8 cellular contexts compared by ENCODE assay signal in genomic region chr5:123511648-123512605, GRCh38. TPM values are rescaled to one million over a fixed set of nuclear protein-coding genes. Genes with fewer than 3 reads are reported as not detected.
A peak's percentile ranks its signal among the peaks of the same experiment; 100 is the strongest.
DNase-seq lines count a peak whose midpoint lies in the region; ATAC-seq, FAIRE-seq and TF ChIP-seq lines count a peak whose summit lies in the region.

Gene CSNK1G3 (plus strand): TSS chr5:123512177. CDS start chr5:123545664, 33,487 bp downstream.

- CTCF ChIA-PET in endothelial cell of umbilical vein (lab: Charles Lee): interaction anchor here (2.8 kb wide), 1 partner anchor 89 kb away, joined by 23 read pairs; the partner anchor contains the start of gene CEP120

- no peak for TF ChIP-seq CTCF in endothelial cell of umbilical vein (IDR thresholded peaks at IDR 0.05; ENCODE audit: extremely low read depth in 1 of 2, insufficient read depth in 1 of 2, low read depth in 1 of 2, low read length in 2 of 2)

- no peaks in the 10 kb centered on the region for H3K9me1 ChIP-seq in endothelial cell of umbilical vein (replicated peaks; ENCODE audit: control insufficient read depth, extremely low read depth, insufficient read depth, low read length)

- H3K27ac ChIP-seq in endothelial cell of umbilical vein (ENCODE audit: insufficient read depth, low read depth, low read length): peak within 1 kb of the TSS; percentile 62

- peaks cover 41% of the 10 kb centered on the region for H3K79me2 ChIP-seq in endothelial cell of umbilical vein (ENCODE audit: control insufficient read depth, insufficient read depth, low read length)

- no peaks in the 10 kb centered on the region for H3K36me3 ChIP-seq in endothelial cell of umbilical vein (ENCODE audit: control insufficient read depth in 2 of 2, extremely low read depth in 1 of 2, insufficient read depth in 2 of 2, low read length in 2 of 2)

- POLR2A ChIA-PET in endothelial cell of umbilical vein (lab: Charles Lee): interaction anchor here (0.8 to 3.9 kb wide), 5 partner anchors 49 to 227 kb away, joined by 3 to 34 read pairs (median 4); partner anchors contain the start of gene CEP120

- peaks cover 2 to 9% of the 10 kb centered on the region in 2 experiments for H3K27me3 ChIP-seq in endothelial cell of umbilical vein (ENCODE audit: control insufficient read depth in 2 of 2, insufficient read depth in 2 of 2, low read length in 2 of 2)

- peaks cover 10% of the 10 kb centered on the region for H3K4me1 ChIP-seq in endothelial cell of umbilical vein (ENCODE audit: control insufficient read depth, extremely low read depth, insufficient read depth, low read length)

- intact Hi-C loops in endothelial cell of umbilical vein (cut with micrococcal nuclease): loop anchor here (1.0 to 10.0 kb wide), 5 partner anchors 29 to 667 kb away; partner anchors contain the start of genes CEP120, PPIC and SNX24

- H3K9me3 ChIP-seq in endothelial cell of umbilical vein (replicated peaks; ENCODE audit: control insufficient read depth, insufficient read depth, low read length): no peaks in the 10 kb centered on the region

- peak; percentile 98 for FAIRE-seq in endothelial cell of umbilical vein (lab: Jason Lieb, UNC)

- H3K4me3 ChIP-seq in endothelial cell of umbilical vein (replicated peaks in 1 of 3; ENCODE audit: insufficient read depth in 1 of 3, low read depth in 1 of 3, low read length in 3 of 3): peak within 1 kb of the TSS; percentile 69 to 81 (median 74)

- peak within 1 kb of the TSS; percentile 80 for H3K4me2 ChIP-seq in endothelial cell of umbilical vein (ENCODE audit: insufficient read depth, low read length)

- DNase-seq in DMS 273 (lab: John Stamatoyannopoulos, UW; ENCODE audit: unreplicated experiment) (peak; percentile 99), HuH-7 (ENCODE audit: low spot score) (peak; percentile 87), OCI-M1 (lab: John Stamatoyannopoulos, UW) (peak; percentile 88), activated T-cell treated with anti-CD3 and anti-CD28 coated beads for 24 hours (ENCODE audit: low read depth) (peak; percentile 92), endothelial cell of umbilical vein (ENCODE audit: low read depth, low spot score) (peak; percentile 99), midbrain (lab: John Stamatoyannopoulos, UW) (peak; percentile 96)
- peak; percentile 65 to 81 for DNase-seq in stimulated activated CD8-positive, alpha-beta memory T cell treated with anti-CD3 and anti-CD28 coated beads, Interleukin-2, amount 100 ng/mL, for 1 hour (ENCODE audit: low read depth in 2 of 2)

- TF ChIP-seq POLR2A in endothelial cell of umbilical vein (IDR thresholded peaks at IDR 0.05; ENCODE audit: low read depth, low read length): peak; percentile 98

- H2AFZ ChIP-seq in endothelial cell of umbilical vein (ENCODE audit: low read depth, low read length): peak within 1 kb of the TSS; percentile 91

- dilution Hi-C loops in endothelial cell of umbilical vein (cut with MboI; ENCODE audit: extremely low pct_ligation_motif_present, low sequenced_read_pairs): no loop called here

- BruUV-seq in endothelial cell of umbilical vein (replicated peaks; lab: Mats Ljungman, UMichigan): TSS peak; percentile 96

- peak within 1 kb of the TSS; percentile 82 for H3K9ac ChIP-seq in endothelial cell of umbilical vein (replicated peaks; ENCODE audit: extremely low read depth, insufficient read depth, low read length)

- peaks cover 4% of the 10 kb centered on the region for H4K20me1 ChIP-seq in endothelial cell of umbilical vein (replicated peaks; ENCODE audit: control insufficient read depth, extremely low read depth, insufficient read depth, low read length)

- peak; percentile 97 for ATAC-seq in GM21515 (IDR thresholded peaks at IDR 0.05; ENCODE audit: unreplicated experiment)

TF ChIP-seq in endothelial cell of umbilical vein, 7 proteins besides CTCF, POLR2A, EP300 and RAD21:
- TF ChIP-seq POLR2AphosphoS5 (IDR thresholded peaks at IDR 0.05; ENCODE audit: insufficient read depth, low read depth, low read length) (peak; percentile 95), GATA2 (IDR thresholded peaks at IDR 0.05; ENCODE audit: insufficient read depth, insufficient read length, low read depth, low read length) (no peak), EZH2 (IDR thresholded peaks at IDR 0.05; ENCODE audit: borderline replicate concordance, low read depth, low read length, severe bottlenecking) (no peak), MAX (IDR thresholded peaks at IDR 0.05; ENCODE audit: insufficient read depth, insufficient read length) (no peak)

RNA-seq across cellular contexts. Expression of gene CSNK1G3, which starts in this region (rescaled TPM):
- total RNA-seq in endothelial cell of umbilical vein: 33.0 and 35.9 TPM in 2 replicates
- polyA plus RNA-seq in endothelial cell of umbilical vein: 7.4 and 10.4 TPM in 2 replicates
- 11.3 and 11.9 TPM in 2 replicates for polyA plus RNA-seq in endothelial cell of umbilical vein (2011; cell fraction: cytosol; rRNA removed)
- polyA plus RNA-seq in endothelial cell of umbilical vein (2011; cell fraction: nucleus; rRNA removed): 12.1 and 16.5 TPM in 2 replicates
- polyA plus RNA-seq in endothelial cell of umbilical vein (2012): 19.1 and 25.2 TPM in 2 replicates
- polyA minus RNA-seq in endothelial cell of umbilical vein: 15.6 and 17.8 TPM in 2 replicates
- 31.9 TPM for polyA minus RNA-seq in endothelial cell of umbilical vein (2011; cell fraction: cytosol; rRNA and poly(A)+ RNA removed)
- 35.0 and 36.1 TPM in 2 replicates for polyA minus RNA-seq in endothelial cell of umbilical vein (2011; cell fraction: nucleus; rRNA and poly(A)+ RNA removed)

Comparison
In these comparisons a context has a peak if more than half of its experiments do, and no peak if none do; other contexts are left out.
1. Peak in every context shown above with its lines: DNase-seq, ATAC-seq, H3K4me3 ChIP-seq and H3K27ac ChIP-seq.